ENCODE assay signal across 24 cellular contexts in genomic region chr5:96387616-96388015, GRCh38. TPM values are rescaled to one million over a fixed set of nuclear protein-coding genes. Genes with fewer than 3 reads are reported as not detected.
DNase-seq lines count a peak whose midpoint lies in the region; ATAC-seq and TF ChIP-seq lines count a peak whose summit lies in the region.
"Had no signal": no experiment of that assay in that cellular context is flagged by ENCODE, and none has a peak within 500 bp of the region (broad histone marks: within the 10 kb centered on the region; RNA-seq: fewer than 3 reads in every experiment).

No MANE protein-coding gene starts in this region.

- ATAC-seq in HG02885 (IDR thresholded peaks at IDR 0.05; ENCODE audit: poor library complexity, unreplicated experiment) (no peak), HG02610 (IDR thresholded peaks at IDR 0.05; ENCODE audit: unreplicated experiment) (no peak)
- ATAC-seq: Panc1 had no signal

- no peak for TF ChIP-seq CTCF in fibroblast of the aortic adventitia (IDR thresholded peaks at IDR 0.05; ENCODE audit: insufficient read depth, low read length)

- H3K4me3 ChIP-seq in fibroblast of the aortic adventitia (ENCODE audit: low read depth, low read length) = no peak overlapping the region
- H3K4me3 ChIP-seq: BLaER1, GM12878, GM23248 had no signal

- DNase-seq in NOMO-1 treated with DMSO at 0.1 percent for 48 hours (lab: John Stamatoyannopoulos, UW; ENCODE audit: unreplicated experiment) = peak; percentile 18
- no peak for DNase-seq in NOMO-1 (lab: John Stamatoyannopoulos, UW; ENCODE audit: unreplicated experiment in 2 of 2)
- DNase-seq in OCI-M1 (lab: John Stamatoyannopoulos, UW) = peak; percentile 26
- peak; percentile 8 for DNase-seq in fibroblast of the aortic adventitia (ENCODE audit: low read depth)
- DNase-seq in stimulated activated CD4-positive, alpha-beta T cell treated with anti-CD3 and anti-CD28 coated beads, Interleukin-1b, Interleukin-23, amount 100 ng/mL, for 48 hours = no peak
- DNase-seq: CD4-positive, CD25-positive, alpha-beta regulatory T cell; DMS79; GDM1; H9; MM.1S; NCI-H1092 treated with DMSO at 0.1 percent for 48 hours; NCI-H1436 treated with DMSO at 0.1 percent for 48 hours; NCI-H187 treated with DMSO at 0.1 percent for 48 hours; NCI-H2171 treated with DMSO at 0.1 percent for 48 hours; NCI-H345; NCI-H510A treated with DMSO at 0.1 percent for 48 hours; NCI-H748 treated with DMSO at 0.1 percent for 48 hours; SHP77 had no signal

RNA-seq across cellular contexts. Expression of gene PCSK1, which starts 45.4 kb away (rescaled TPM):
- 0.45 and 1.5 TPM in 2 replicates for total RNA-seq in fibroblast of the aortic adventitia (ENCODE audit: low replicate concordance)
- total RNA-seq: CD4-positive, CD25-positive, alpha-beta regulatory T cell had no signal

Comparison
In these comparisons a context has a peak if more than half of its experiments do, and no peak if none do; other contexts are left out.
1. DNase-seq: peak in NOMO-1 treated with DMSO at 0.1 percent for 48 hours (single experiment), OCI-M1 (single experiment) and fibroblast of the aortic adventitia (single experiment); none in NOMO-1 (0 of 2) and stimulated activated CD4-positive, alpha-beta T cell treated with anti-CD3 and anti-CD28 coated beads, Interleukin-1b, Interleukin-23, amount 100 ng/mL, for 48 hours (single experiment).